18 cellular contexts compared by ENCODE assay signal in the genomic region with DNA sequence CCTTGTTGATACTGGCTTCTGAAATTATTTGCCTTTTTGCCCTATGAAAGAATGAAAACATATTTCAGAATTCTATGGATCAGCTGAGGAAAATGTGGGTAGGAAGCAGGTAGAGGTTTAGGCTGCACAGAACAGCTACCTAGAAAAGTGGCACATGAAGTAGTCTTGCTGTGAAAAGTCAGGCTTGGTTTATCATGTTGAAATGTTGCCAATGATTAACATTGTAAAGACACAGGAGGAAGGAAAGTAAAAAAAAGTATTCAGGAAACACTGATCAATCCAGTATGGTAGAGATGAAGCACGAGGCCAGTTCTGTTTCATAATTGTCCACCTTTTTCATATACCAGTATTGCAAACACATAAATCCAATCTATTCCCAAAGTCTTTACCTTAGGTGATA. TPM values are rescaled to one million over a fixed set of nuclear protein-coding genes. Genes with fewer than 3 reads are reported as not detected.
DNase-seq lines count a peak whose midpoint lies in the region; TF ChIP-seq lines count a peak whose summit lies in the region.
"Had no signal": no experiment of that assay in that cellular context is flagged by ENCODE, and none has a peak within 500 bp of the region (broad histone marks: within the 10 kb centered on the region; RNA-seq: fewer than 3 reads in every experiment).

No MANE protein-coding gene starts in this region.

- DNase-seq in Calu3: no peak
- no peak for DNase-seq in OCI-LY7 (ENCODE audit: low spot score)
- no peak for DNase-seq in mesendoderm
- DNase-seq in NCI-H2196 (lab: John Stamatoyannopoulos, UW; ENCODE audit: unreplicated experiment): no peak
- DNase-seq in stimulated activated CD4-positive, alpha-beta T cell treated with anti-CD3 and anti-CD28 coated beads, Interleukin-1b, Interleukin-23, amount 100 ng/mL, for 48 hours: no peak
- no peak for DNase-seq in putamen (ENCODE audit: low spot score)
- no peak for DNase-seq in AG08395 (ENCODE audit: low spot score)
- DNase-seq: AML-193; CD8-positive, alpha-beta memory T cell; DMS153; DMS79 treated with DMSO at 0.1 percent for 48 hours; EL had no signal

- H4K20me1 ChIP-seq in OCI-LY7 (ENCODE audit: insufficient read depth, low read length): no peaks in the 10 kb centered on the region
- H4K20me1 ChIP-seq: BLaER1 had no signal

- H3K23ac ChIP-seq in mesendoderm (ENCODE audit: low read length): no peak overlapping the region

- H3K9me2 ChIP-seq in OCI-LY7 (ENCODE audit: insufficient read depth, low read length): no peaks in the 10 kb centered on the region

- intact Hi-C loops in Calu3 (cut with micrococcal nuclease; ENCODE audit: unreplicated experiment) (no loop called here), OCI-LY7 (cut with micrococcal nuclease; ENCODE audit: unreplicated experiment) (no loop called here)
- intact Hi-C loops in dendritic cell treated with granulocyte-macrophage colony-stimulating factor and Interleukin-4, amounts not matched to agents 40 ng/mL and 50 ng/mL, for 4 days (cut with micrococcal nuclease): no loop called here

- H3K56ac ChIP-seq in mesendoderm (ENCODE audit: low read length): no peak overlapping the region

- peaks cover 5% of the 10 kb centered on the region; the same call in 1 of the 2 replicates for H3K9me3 ChIP-seq in OCI-LY7 (ENCODE audit: low read length)
- H3K9me3 ChIP-seq: BLaER1 had no signal

- no peak overlapping the region for H3K4ac ChIP-seq in mesendoderm (ENCODE audit: low read depth, low read length)

- peak overlapping the region; percentile 6; the same call in 1 of the 2 replicates for H2AFZ ChIP-seq in OCI-LY7 (ENCODE audit: low read length)

- CTCF ChIA-PET in Calu3 (lab: Charles Lee) (no interaction called here), OCI-LY7 (lab: Charles Lee; ENCODE audit: unreplicated experiment) (no interaction called here)

- H3K4me2 ChIP-seq in OCI-LY7 (ENCODE audit: low read length) (no peak overlapping the region), mesendoderm (ENCODE audit: low read length) (no peak overlapping the region)
- H3K4me2 ChIP-seq: BLaER1 had no signal

- H3K4me1 ChIP-seq in OCI-LY7 (ENCODE audit: insufficient read depth, low read length, poor library complexity, severe bottlenecking) (peaks cover 40% of the 10 kb centered on the region), mesendoderm (ENCODE audit: control insufficient read depth, low read depth, low read length) (no peaks in the 10 kb centered on the region)

- POLR2A ChIA-PET in OCI-LY7 (lab: Charles Lee): interaction anchor here (1.2 to 3.2 kb wide), 2 partner anchors 10 kb away, joined by 8 to 21 read pairs; no protein-coding TSS in a partner anchor

- H3K79me2 ChIP-seq in OCI-LY7 (ENCODE audit: insufficient read depth, low read depth, low read length) (peaks cover 18% of the 10 kb centered on the region), mesendoderm (ENCODE audit: control insufficient read depth, insufficient read depth, low read length) (no peaks in the 10 kb centered on the region)

- WGBS in mesendoderm (ENCODE audit: extremely low coverage, insufficient coverage, low lambda C conversion rate): no CpG with 5 or more reads among the region's 1 CpG

- H3K36me3 ChIP-seq in OCI-LY7 (ENCODE audit: insufficient read depth, low read length) (peaks cover 23% of the 10 kb centered on the region), mesendoderm (ENCODE audit: control insufficient read depth, insufficient read depth, low read length) (no peaks in the 10 kb centered on the region)
- H3K36me3 ChIP-seq: BLaER1 had no signal

- H2BK15ac ChIP-seq in mesendoderm (replicated peaks; ENCODE audit: low read depth): no peak overlapping the region

- H3K27me3 ChIP-seq in mesendoderm (ENCODE audit: insufficient read depth, low read length, poor library complexity): no peaks in the 10 kb centered on the region
- H3K27me3 ChIP-seq: BLaER1 had no signal

- H3K27me3 Mint-ChIP-seq in Calu3 (ENCODE audit: unreplicated experiment): no peaks in the 10 kb centered on the region
- no peaks in the 10 kb centered on the region for H3K27me3 Mint-ChIP-seq in dendritic cell treated with granulocyte-macrophage colony-stimulating factor and Interleukin-4, amounts not matched to agents 40 ng/mL and 50 ng/mL, for 4 days
- H3K27me3 Mint-ChIP-seq: CD8-positive, alpha-beta memory T cell; IgD-negative memory B cell had no signal

- H3K9ac ChIP-seq in mesendoderm (ENCODE audit: low read length): no peak overlapping the region
- H3K9ac ChIP-seq: BLaER1 had no signal

- no peak overlapping the region for H3K18ac ChIP-seq in mesendoderm (ENCODE audit: low read length)

- H3K4me1 Mint-ChIP-seq in Calu3 (ENCODE audit: low read depth, unreplicated experiment): peaks cover 13% of the 10 kb centered on the region
- H3K4me1 Mint-ChIP-seq in dendritic cell treated with granulocyte-macrophage colony-stimulating factor and Interleukin-4, amounts not matched to agents 40 ng/mL and 50 ng/mL, for 4 days (ENCODE audit: low read depth): peaks cover 29% of the 10 kb centered on the region
- H3K4me1 Mint-ChIP-seq: CD8-positive, alpha-beta memory T cell had no signal

- H3K4me3 ChIP-seq in OCI-LY7 (ENCODE audit: low read depth, low read length, poor library complexity, severe bottlenecking) (no peak overlapping the region), mesendoderm (ENCODE audit: low read length) (no peak overlapping the region)
- H3K4me3 ChIP-seq: BLaER1 had no signal

- H3K4me3 Mint-ChIP-seq in Calu3 (ENCODE audit: low read depth, unreplicated experiment): no peak overlapping the region
- H3K4me3 Mint-ChIP-seq in dendritic cell treated with granulocyte-macrophage colony-stimulating factor and Interleukin-4, amounts not matched to agents 40 ng/mL and 50 ng/mL, for 4 days: no peak overlapping the region
- H3K4me3 Mint-ChIP-seq: CD8-positive, alpha-beta memory T cell; IgD-negative memory B cell had no signal

- no peak for TF ChIP-seq CTCF in Calu3 (IDR thresholded peaks at IDR 0.05; ENCODE audit: unreplicated experiment)
- no peak for TF ChIP-seq CTCF in OCI-LY7 (conservative IDR thresholded peaks at IDR 0.05; ENCODE audit: low read length)

- H3K36me3 Mint-ChIP-seq in Calu3 (ENCODE audit: insufficient read depth, unreplicated experiment): no peaks in the 10 kb centered on the region
- H3K36me3 Mint-ChIP-seq in dendritic cell treated with granulocyte-macrophage colony-stimulating factor and Interleukin-4, amounts not matched to agents 40 ng/mL and 50 ng/mL, for 4 days (ENCODE audit: low read depth): peaks cover 76% of the 10 kb centered on the region

- no peaks in the 10 kb centered on the region for H3K79me1 ChIP-seq in mesendoderm (ENCODE audit: low read length)

- peak overlapping the region; percentile 49 for H4K5ac ChIP-seq in mesendoderm (ENCODE audit: low read length)

- no peak overlapping the region for H2BK5ac ChIP-seq in mesendoderm (ENCODE audit: low read length)

- H4K8ac ChIP-seq in mesendoderm (ENCODE audit: low read depth, low read length): no peak overlapping the region

- H3K27ac Mint-ChIP-seq in Calu3 (ENCODE audit: unreplicated experiment): peak overlapping the region; percentile 11
- H3K27ac Mint-ChIP-seq in dendritic cell treated with granulocyte-macrophage colony-stimulating factor and Interleukin-4, amounts not matched to agents 40 ng/mL and 50 ng/mL, for 4 days: peak overlapping the region; percentile 57
- H3K27ac Mint-ChIP-seq: IgD-negative memory B cell had no signal

- H2BK120ac ChIP-seq in mesendoderm (ENCODE audit: low read depth, low read length): no peak overlapping the region

- BruUV-seq in Calu3 (replicated peaks; lab: Mats Ljungman, UMichigan) (no TSS peak), OCI-LY7 (replicated peaks; lab: Mats Ljungman, UMichigan) (no TSS peak)

- no peak overlapping the region for H3K27ac ChIP-seq in OCI-LY7 (ENCODE audit: low read depth, low read length, poor library complexity, severe bottlenecking)
- H3K27ac ChIP-seq in mesendoderm (ENCODE audit: low read depth, low read length): no peak overlapping the region
- H3K27ac ChIP-seq: 22Rv1, BLaER1 had no signal

- peaks cover 3% of the 10 kb centered on the region for H3K9me3 Mint-ChIP-seq in Calu3 (ENCODE audit: low read depth, unreplicated experiment)
- peaks cover 27% of the 10 kb centered on the region for H3K9me3 Mint-ChIP-seq in dendritic cell treated with granulocyte-macrophage colony-stimulating factor and Interleukin-4, amounts not matched to agents 40 ng/mL and 50 ng/mL, for 4 days
- H3K9me3 Mint-ChIP-seq: CD8-positive, alpha-beta memory T cell had no signal

- H2AK5ac ChIP-seq in mesendoderm (ENCODE audit: low read length): no peak overlapping the region

RNA-seq across cellular contexts. Expression of a gene that starts 29.9 kb away (rescaled TPM):
- total RNA-seq in Calu3 (2022) (0.44 TPM in 1 of 2 replicates, not detected in the other), OCI-LY7 (2022) (5.2 and 7.3 TPM in 2 replicates)
- total RNA-seq in OCI-LY7 (2014; rRNA removed; shearing (Covaris generic)): 23.1 and 26.5 TPM in 2 replicates
- not detected for polyA plus RNA-seq in mesendoderm (2013, experiment 1 of 2)
- polyA plus RNA-seq in mesendoderm (2013, experiment 2 of 2): not detected
- total RNA-seq: H4, HT1080 had no signal
- polyA plus RNA-seq: CD8-positive, alpha-beta memory T cell had no signal

RNA-seq across cellular contexts. Expression of a gene that starts 51.1 kb away (rescaled TPM):
- total RNA-seq in Calu3 (2022) (not detected in 2 replicates), OCI-LY7 (2022) (0.06 TPM in 1 of 2 replicates, not detected in the other)
- 0.47 and 0.88 TPM in 2 replicates for total RNA-seq in OCI-LY7 (2014; rRNA removed; shearing (Covaris generic))
- polyA plus RNA-seq in mesendoderm (2013, experiment 1 of 2): not detected
- not detected for polyA plus RNA-seq in mesendoderm (2013, experiment 2 of 2)
- total RNA-seq: CD8-positive, alpha-beta memory T cell; H4; HT1080 had no signal
- polyA plus RNA-seq: CD8-positive, alpha-beta memory T cell; IgD-negative memory B cell had no signal
